Comparison of ENCODE assay signal across 1 cellular context in the genomic region with DNA sequence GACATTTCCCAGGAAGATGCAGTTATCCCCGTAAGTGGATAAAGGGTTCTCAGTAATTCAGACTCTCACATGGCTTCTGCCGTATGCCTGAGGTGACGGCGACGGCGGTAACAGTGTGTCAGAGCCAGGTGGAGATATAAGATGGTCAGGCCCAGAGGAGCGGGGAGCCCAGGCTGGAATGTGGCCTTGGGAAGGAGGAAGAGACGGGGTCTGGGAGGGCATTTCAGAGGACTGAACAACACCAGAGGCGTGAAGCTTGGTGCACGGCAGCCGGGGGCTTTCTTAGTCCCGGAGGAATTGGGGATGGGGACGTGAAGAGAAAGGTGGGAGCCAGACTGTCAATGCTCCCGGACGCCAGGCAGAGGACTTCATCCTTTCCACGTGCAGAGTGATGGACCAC.
TF ChIP-seq lines count a peak whose summit lies in the region.

No MANE protein-coding gene starts in this region.

TF ChIP-seq in K562, 482 proteins besides CTCF, POLR2A, EP300 and RAD21 (continues in another document):
- TF ChIP-seq YBX1 (IDR thresholded peaks at IDR 0.05) (no peak), TCFL5 (CRISPR knock-in tag; conservative IDR thresholded peaks at IDR 0.05) (no peak), NFIC (IDR thresholded peaks at IDR 0.05) (no peak), ESRRA (IDR thresholded peaks at IDR 0.05; ENCODE audit: borderline replicate concordance, low read depth) (no peak), KDM5B (IDR thresholded peaks at IDR 0.05; ENCODE audit: insufficient replicate concordance, low read depth, low read length) (peak; percentile 35), CCAR2 (IDR thresholded peaks at IDR 0.05; ENCODE audit: low read depth, low read length) (no peak), ZBTB1 (CRISPR knock-in tag; IDR thresholded peaks at IDR 0.05; ENCODE audit: borderline replicate concordance, low read depth) (no peak), ZC3H8 (IDR thresholded peaks at IDR 0.05) (no peak), KLF1 (tag; IDR thresholded peaks at IDR 0.05) (no peak), ZNF232 (CRISPR knock-in tag; IDR thresholded peaks at IDR 0.05) (no peak), BRF1 (IDR thresholded peaks at IDR 0.05; ENCODE audit: borderline replicate concordance, extremely low read depth, insufficient read length) (no peak), KAT7 (CRISPR knock-in tag; IDR thresholded peaks at IDR 0.05; ENCODE audit: borderline replicate concordance) (0 out of 2 replicates have a peak, but pooled peaks have one; percentile 44), ZNF592 (IDR thresholded peaks at IDR 0.05) (no peak), HDAC6 (IDR thresholded peaks at IDR 0.05; ENCODE audit: low read depth, low read length) (no peak), TAF15 (IDR thresholded peaks at IDR 0.05; ENCODE audit: low read depth, low read length) (no peak), TAF1 (IDR thresholded peaks at IDR 0.05; ENCODE audit: control insufficient read depth, extremely low read depth, insufficient read depth, low read length, severe bottlenecking) (no peak), SMARCA5 (IDR thresholded peaks at IDR 0.05) (no peak), GTF2F1 (IDR thresholded peaks at IDR 0.05; ENCODE audit: low read depth, low read length) (no peak), GTF3C2 (IDR thresholded peaks at IDR 0.05; ENCODE audit: borderline replicate concordance, extremely low read depth, insufficient read length) (no peak), ZFP36 (IDR thresholded peaks at IDR 0.05; ENCODE audit: low read depth, low read length, partially characterized antibody) (no peak), SMARCA4 (IDR thresholded peaks at IDR 0.05) (0 out of 2 replicates have a peak, but pooled peaks have one; percentile 0), BCL6 (CRISPR knock-in tag; IDR thresholded peaks at IDR 0.05) (no peak), BCOR (IDR thresholded peaks at IDR 0.05) (no peak), MGA (IDR thresholded peaks at IDR 0.05) (no peak)
- TF ChIP-seq, protein P1, sequence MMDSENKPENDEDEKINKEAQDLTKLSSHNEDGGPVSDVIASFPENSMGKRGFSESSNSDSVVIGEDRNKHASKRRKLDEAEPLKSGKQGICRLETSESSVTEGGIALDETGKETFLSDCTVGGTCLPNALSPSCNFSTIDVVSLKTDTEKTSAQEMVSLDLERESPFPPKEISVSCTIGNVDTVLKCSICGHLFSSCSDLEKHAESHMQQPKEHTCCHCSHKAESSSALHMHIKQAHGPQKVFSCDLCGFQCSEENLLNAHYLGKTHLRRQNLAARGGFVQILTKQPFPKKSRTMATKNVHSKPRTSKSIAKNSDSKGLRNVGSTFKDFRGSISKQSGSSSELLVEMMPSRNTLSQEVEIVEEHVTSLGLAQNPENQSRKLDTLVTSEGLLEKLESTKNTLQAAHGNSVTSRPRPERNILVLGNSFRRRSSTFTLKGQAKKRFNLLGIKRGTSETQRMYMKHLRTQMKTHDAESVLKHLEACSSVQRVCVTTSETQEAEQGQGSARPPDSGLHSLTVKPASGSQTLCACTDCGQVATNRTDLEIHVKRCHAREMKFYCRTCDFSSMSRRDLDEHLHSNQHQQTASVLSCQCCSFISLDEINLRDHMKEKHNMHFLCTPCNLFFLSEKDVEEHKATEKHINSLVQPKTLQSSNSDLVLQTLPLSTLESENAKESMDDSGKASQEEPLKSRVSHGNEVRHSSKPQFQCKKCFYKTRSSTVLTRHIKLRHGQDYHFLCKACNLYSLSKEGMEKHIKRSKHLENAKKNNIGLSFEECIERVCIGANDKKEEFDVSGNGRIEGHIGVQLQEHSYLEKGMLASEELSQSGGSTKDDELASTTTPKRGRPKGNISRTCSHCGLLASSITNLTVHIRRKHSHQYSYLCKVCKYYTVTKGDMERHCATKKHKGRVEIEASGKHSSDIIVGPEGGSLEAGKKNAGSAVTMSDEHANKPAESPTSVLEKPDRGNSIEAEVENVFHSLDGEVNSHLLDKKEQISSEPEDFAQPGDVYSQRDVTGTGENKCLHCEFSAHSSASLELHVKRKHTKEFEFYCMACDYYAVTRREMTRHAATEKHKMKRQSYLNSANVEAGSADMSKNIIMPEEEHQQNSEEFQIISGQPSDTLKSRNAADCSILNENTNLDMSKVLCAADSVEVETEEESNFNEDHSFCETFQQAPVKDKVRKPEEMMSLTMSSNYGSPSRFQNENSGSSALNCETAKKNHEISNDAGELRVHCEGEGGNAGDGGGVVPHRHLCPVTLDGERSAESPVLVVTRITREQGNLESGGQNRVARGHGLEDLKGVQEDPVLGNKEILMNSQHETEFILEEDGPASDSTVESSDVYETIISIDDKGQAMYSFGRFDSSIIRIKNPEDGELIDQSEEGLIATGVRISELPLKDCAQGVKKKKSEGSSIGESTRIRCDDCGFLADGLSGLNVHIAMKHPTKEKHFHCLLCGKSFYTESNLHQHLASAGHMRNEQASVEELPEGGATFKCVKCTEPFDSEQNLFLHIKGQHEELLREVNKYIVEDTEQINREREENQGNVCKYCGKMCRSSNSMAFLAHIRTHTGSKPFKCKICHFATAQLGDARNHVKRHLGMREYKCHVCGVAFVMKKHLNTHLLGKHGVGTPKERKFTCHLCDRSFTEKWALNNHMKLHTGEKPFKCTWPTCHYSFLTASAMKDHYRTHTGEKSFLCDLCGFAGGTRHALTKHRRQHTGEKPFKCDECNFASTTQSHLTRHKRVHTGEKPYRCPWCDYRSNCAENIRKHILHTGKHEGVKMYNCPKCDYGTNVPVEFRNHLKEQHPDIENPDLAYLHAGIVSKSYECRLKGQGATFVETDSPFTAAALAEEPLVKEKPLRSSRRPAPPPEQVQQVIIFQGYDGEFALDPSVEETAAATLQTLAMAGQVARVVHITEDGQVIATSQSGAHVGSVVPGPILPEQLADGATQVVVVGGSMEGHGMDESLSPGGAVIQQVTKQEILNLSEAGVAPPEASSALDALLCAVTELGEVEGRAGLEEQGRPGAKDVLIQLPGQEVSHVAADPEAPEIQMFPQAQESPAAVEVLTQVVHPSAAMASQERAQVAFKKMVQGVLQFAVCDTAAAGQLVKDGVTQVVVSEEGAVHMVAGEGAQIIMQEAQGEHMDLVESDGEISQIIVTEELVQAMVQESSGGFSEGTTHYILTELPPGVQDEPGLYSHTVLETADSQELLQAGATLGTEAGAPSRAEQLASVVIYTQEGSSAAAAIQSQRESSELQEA (IDR thresholded peaks at IDR 0.05; ENCODE audit: low read depth), result no peak
- TF ChIP-seq, protein P2, sequence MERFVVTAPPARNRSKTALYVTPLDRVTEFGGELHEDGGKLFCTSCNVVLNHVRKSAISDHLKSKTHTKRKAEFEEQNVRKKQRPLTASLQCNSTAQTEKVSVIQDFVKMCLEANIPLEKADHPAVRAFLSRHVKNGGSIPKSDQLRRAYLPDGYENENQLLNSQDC (CRISPR knock-in tag; IDR thresholded peaks at IDR 0.05), result no peak
